1 cellular context compared by ENCODE assay signal in genomic region chr5:179276838-179277395, GRCh38.
TF ChIP-seq lines count a peak whose summit lies in the region.

No MANE protein-coding gene starts in this region.

TF ChIP-seq in IMR-90, 13 proteins besides CTCF, POLR2A, EP300 and RAD21:
- no peak for TF ChIP-seq RFX5 (IDR thresholded peaks at IDR 0.05; ENCODE audit: low read depth, low read length)
- TF ChIP-seq CHD1 (IDR thresholded peaks at IDR 0.05; ENCODE audit: low read depth, low read length) = no peak
- no peak for TF ChIP-seq MAFK (IDR thresholded peaks at IDR 0.05; ENCODE audit: low read depth, low read length)
- no peak for TF ChIP-seq MAZ (IDR thresholded peaks at IDR 0.05; ENCODE audit: borderline replicate concordance, low read depth, low read length)
- no peak for TF ChIP-seq ELK1 (IDR thresholded peaks at IDR 0.05; ENCODE audit: borderline replicate concordance, low read depth, low read length)
- no peak for TF ChIP-seq FOS (IDR thresholded peaks at IDR 0.05; ENCODE audit: low read depth, low read length)
- TF ChIP-seq MXI1 (IDR thresholded peaks at IDR 0.05; ENCODE audit: borderline replicate concordance, low read depth, low read length) = no peak
- no peak; the same call in 1 of the 2 replicates for TF ChIP-seq USF2 (IDR thresholded peaks at IDR 0.05; ENCODE audit: low read depth, low read length)
- TF ChIP-seq RCOR1 (IDR thresholded peaks at IDR 0.05; ENCODE audit: insufficient replicate concordance, low read length) = no peak
- TF ChIP-seq NFE2L2 (IDR thresholded peaks at IDR 0.05; ENCODE audit: low read depth, low read length) = no peak
- TF ChIP-seq CEBPB (IDR thresholded peaks at IDR 0.05; ENCODE audit: low read depth, low read length) = no peak
TF ChIP-seq in IMR-90: peak in this region for 0.
